25 cellular contexts compared by ENCODE assay signal in the genomic region with DNA sequence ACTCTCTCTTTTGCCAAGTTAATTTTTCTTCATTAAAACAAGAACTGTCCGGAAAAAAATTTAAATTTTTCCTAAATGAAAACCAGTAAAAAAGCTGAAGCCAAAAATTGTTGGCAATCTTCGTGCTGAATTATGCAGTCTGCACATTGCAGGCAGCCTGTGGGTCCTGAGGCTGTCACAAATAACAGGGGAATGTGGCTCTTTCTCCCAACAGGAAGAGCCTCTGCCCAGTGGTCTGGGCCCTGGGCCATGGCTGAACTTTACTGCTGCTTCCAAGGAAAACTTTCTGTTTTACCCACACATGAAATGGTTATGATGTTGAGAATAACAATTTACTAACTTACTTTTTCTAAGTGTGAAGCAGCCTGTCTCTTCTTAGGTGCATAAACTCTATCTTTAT.
DNase-seq lines count a peak whose midpoint lies in the region; ATAC-seq and TF ChIP-seq lines count a peak whose summit lies in the region.
"Had no signal": no experiment of that assay in that cellular context is flagged by ENCODE, and none has a peak within 500 bp of the region (broad histone marks: within the 10 kb centered on the region; RNA-seq: fewer than 3 reads in every experiment).

No MANE protein-coding gene starts in this region.

- no peaks in the 10 kb centered on the region for H3K4me1 ChIP-seq in right lobe of liver
- H3K4me1 ChIP-seq: prostate gland had no signal

- H3K9me3 Mint-ChIP-seq in HFFc6 (no peaks in the 10 kb centered on the region), chondrocyte (ENCODE audit: low read depth) (no peaks in the 10 kb centered on the region), nephron (no peaks in the 10 kb centered on the region)
- H3K9me3 Mint-ChIP-seq: IgD-negative memory B cell, type B pancreatic cell had no signal

- no peak overlapping the region for H3K4me3 ChIP-seq in right lobe of liver
- H3K4me3 ChIP-seq: BLaER1 treated with 17β-estradiol and CSF1 and Interleukin-3, amounts not matched to agents 10 nM and 100 nM; prostate gland had no signal

- TF ChIP-seq CTCF in HFFc6 (IDR thresholded peaks at IDR 0.05) (no peak), chondrocyte (IDR thresholded peaks at IDR 0.05) (no peak), nephron (IDR thresholded peaks at IDR 0.05; ENCODE audit: unreplicated experiment in 3 of 3) (no peak), right lobe of liver (IDR thresholded peaks at IDR 0.05) (no peak)

- DNase-seq in Daoy (ENCODE audit: low read depth) (peak; percentile 35), HFFc6 (no peak), chondrocyte (ENCODE audit: low spot score) (no peak), left colon (no peak), right lobe of liver (no peak)
- DNase-seq: activated CD4-positive, alpha-beta T cell treated with anti-CD3 and anti-CD28 coated beads, Interleukin-2, amount 50 U/mL, for 48 hours; activated naive CD4-positive, alpha-beta T cell treated with Interleukin-2 at 50 U/mL for 16 hours; brain microvascular endothelial cell; naive thymus-derived CD4-positive, alpha-beta T cell; NCI-H1048; NCI-H510A; nucleus accumbens; OCI-M1; stimulated activated CD4-positive, alpha-beta T cell treated with anti-CD3 and anti-CD28 coated beads, Interleukin-15, amount 100 ng/mL, for 24 hours; stimulated activated CD4-positive, alpha-beta T cell treated with anti-CD3 and anti-CD28 coated beads, Interleukin-4, amount 100 ng/mL, for 4 hours; substantia nigra; T-helper 2 cell had no signal

- H3K27me3 ChIP-seq in right lobe of liver, result no peaks in the 10 kb centered on the region
- H3K27me3 ChIP-seq: BLaER1 treated with 17β-estradiol and CSF1 and Interleukin-3, amounts not matched to agents 10 nM and 100 nM; brain microvascular endothelial cell had no signal

- intact Hi-C loops in left colon (cut with DNase I, micrococcal nuclease), result no loop called here
- intact Hi-C loops in right lobe of liver (cut with DNase I), result no loop called here

- 38% methylated on average over 2 of the region's 2 CpGs for WGBS in right lobe of liver (ENCODE audit: insufficient coverage, low coverage, low lambda C conversion rate, missing lambda C conversion rate)

- H3K9me3 ChIP-seq in right lobe of liver, result no peaks in the 10 kb centered on the region
- H3K9me3 ChIP-seq: BLaER1 treated with 17β-estradiol and CSF1 and Interleukin-3, amounts not matched to agents 10 nM and 100 nM; prostate gland had no signal

- H3K27ac Mint-ChIP-seq in HFFc6, result no peak overlapping the region
- H3K27ac Mint-ChIP-seq in chondrocyte (ENCODE audit: unreplicated experiment), result peak overlapping the region; percentile 83
- peak overlapping the region in 2 of 3 experiments; percentile 21 to 28 for H3K27ac Mint-ChIP-seq in nephron
- H3K27ac Mint-ChIP-seq: IgD-negative memory B cell; naive thymus-derived CD4-positive, alpha-beta T cell; type B pancreatic cell had no signal

- no peaks in the 10 kb centered on the region for H3K36me3 Mint-ChIP-seq in HFFc6 (ENCODE audit: low read depth)
- H3K36me3 Mint-ChIP-seq in chondrocyte (ENCODE audit: low read depth), result no peaks in the 10 kb centered on the region
- H3K36me3 Mint-ChIP-seq in nephron (ENCODE audit: low read depth), result no peaks in the 10 kb centered on the region
- H3K36me3 Mint-ChIP-seq: naive thymus-derived CD4-positive, alpha-beta T cell; type B pancreatic cell had no signal

- ATAC-seq in left colon, result no peak
- no peak for ATAC-seq in GM21526 (IDR thresholded peaks at IDR 0.05; ENCODE audit: low FRiP score, unreplicated experiment)
- no peak for ATAC-seq in GM19452 (IDR thresholded peaks at IDR 0.05; ENCODE audit: unreplicated experiment)
- no peak for ATAC-seq in right lobe of liver
- ATAC-seq: activated CD4-positive, CD25-positive, alpha-beta regulatory T cell treated with anti-CD3 and anti-CD28 coated beads, Interleukin-2, amount 50 U/mL, for 24 hours; naive thymus-derived CD4-positive, alpha-beta T cell had no signal

- H3K27me3 Mint-ChIP-seq in HFFc6 (ENCODE audit: insufficient read depth) (peaks cover 1% of the 10 kb centered on the region; the same call in 1 of the 2 replicates), chondrocyte (ENCODE audit: low read depth) (no peaks in the 10 kb centered on the region), nephron (ENCODE audit: low read depth) (peaks cover 7% of the 10 kb centered on the region)
- H3K27me3 Mint-ChIP-seq: naive thymus-derived CD4-positive, alpha-beta T cell had no signal

- no peak for TF ChIP-seq POLR2A in right lobe of liver (IDR thresholded peaks at IDR 0.05)

- H3K36me3 ChIP-seq in right lobe of liver, result no peaks in the 10 kb centered on the region
- H3K36me3 ChIP-seq: BLaER1 treated with 17β-estradiol and CSF1 and Interleukin-3, amounts not matched to agents 10 nM and 100 nM; brain microvascular endothelial cell; prostate gland had no signal

- H3K4me3 Mint-ChIP-seq in HFFc6 (peak overlapping the region; percentile 36), chondrocyte (ENCODE audit: unreplicated experiment) (no peak overlapping the region), nephron (no peak overlapping the region)
- H3K4me3 Mint-ChIP-seq: IgD-negative memory B cell; naive thymus-derived CD4-positive, alpha-beta T cell; type B pancreatic cell had no signal

- no peak overlapping the region for H3K27ac ChIP-seq in right lobe of liver
- H3K27ac ChIP-seq: BLaER1 treated with 17β-estradiol and CSF1 and Interleukin-3, amounts not matched to agents 10 nM and 100 nM; brain microvascular endothelial cell; prostate gland had no signal

- H3K4me1 Mint-ChIP-seq in HFFc6 (ENCODE audit: low read depth), result peaks cover 53% of the 10 kb centered on the region
- H3K4me1 Mint-ChIP-seq in chondrocyte (ENCODE audit: low read depth), result peaks cover 72% of the 10 kb centered on the region
- peaks cover 47% of the 10 kb centered on the region for H3K4me1 Mint-ChIP-seq in nephron
- H3K4me1 Mint-ChIP-seq: IgD-negative memory B cell; naive thymus-derived CD4-positive, alpha-beta T cell had no signal
